1 cellular context compared by ENCODE assay signal in the genomic region with DNA sequence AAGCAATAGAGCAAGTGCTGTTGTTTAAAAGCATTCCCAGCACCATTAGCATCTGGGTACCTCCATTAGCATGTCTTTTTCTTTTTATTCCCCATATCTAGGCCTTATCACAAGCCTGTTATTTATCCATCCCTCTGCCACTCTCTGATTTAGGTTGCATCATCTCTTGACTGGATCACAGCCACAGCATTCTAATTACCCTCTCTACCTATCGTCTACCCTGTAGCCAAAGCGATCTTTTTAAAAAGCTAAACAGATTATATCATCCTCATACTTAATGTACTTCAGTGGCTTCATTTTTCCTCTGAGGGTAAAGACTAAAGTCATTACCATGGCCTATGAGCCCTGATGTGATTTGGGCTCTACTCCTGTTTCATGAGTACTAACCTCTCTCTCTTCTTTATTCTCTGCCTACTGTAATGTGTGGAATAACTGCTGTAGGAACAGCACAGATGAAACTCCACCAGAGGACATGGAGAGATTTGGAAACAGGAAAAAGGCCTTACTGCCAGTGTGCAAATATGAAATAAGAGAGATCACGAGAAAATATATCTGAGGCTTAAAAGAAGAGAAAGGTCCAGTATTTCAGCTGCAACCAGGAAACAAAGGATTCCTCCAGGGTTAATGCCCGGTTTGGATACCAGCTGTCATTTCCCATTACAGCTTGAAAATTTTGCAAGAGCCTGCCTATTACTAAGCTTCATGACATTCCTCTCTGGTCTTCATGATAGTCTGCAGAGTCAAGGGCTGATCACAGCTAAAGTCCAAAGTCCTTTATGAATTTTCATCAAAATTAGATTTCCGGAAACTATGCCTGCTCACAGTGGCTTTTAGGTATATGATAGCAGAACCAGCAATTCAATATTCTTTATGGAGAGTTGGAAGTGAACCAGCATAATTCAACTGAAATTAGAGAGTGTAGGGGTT.
A peak's percentile ranks its signal among the peaks of the same experiment; 100 is the strongest.
TF ChIP-seq lines count a peak whose summit lies in the region.

No MANE protein-coding gene starts in this region.

TF ChIP-seq in IMR-90, 13 proteins besides CTCF, POLR2A, EP300 and RAD21:
- peak; percentile 68 for TF ChIP-seq CEBPB (IDR thresholded peaks at IDR 0.05; ENCODE audit: low read depth, low read length)
- no peak for TF ChIP-seq MXI1 (IDR thresholded peaks at IDR 0.05; ENCODE audit: borderline replicate concordance, low read depth, low read length)
TF ChIP-seq in IMR-90: peak in this region for 1.
